Comparison of ENCODE assay signal across 24 cellular contexts in the genomic region with DNA sequence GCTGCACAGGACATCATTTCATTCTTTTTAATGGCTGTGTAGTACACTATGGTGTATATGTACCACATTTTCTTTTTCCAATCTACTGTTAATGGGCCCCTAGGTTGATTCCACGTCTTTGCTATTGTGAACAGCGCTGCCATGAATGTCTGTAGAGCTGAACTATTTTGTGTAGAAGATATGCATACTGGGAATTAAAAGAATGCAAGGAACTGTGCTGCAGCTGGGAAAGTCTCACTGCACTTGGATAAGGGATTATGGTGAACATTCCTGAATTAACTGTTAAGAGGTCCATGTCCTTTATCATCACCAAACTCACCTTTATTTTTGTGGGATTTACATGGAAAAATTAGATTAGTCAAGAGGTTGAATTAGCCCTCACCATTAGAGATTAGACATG.
"Had no signal": no experiment of that assay in that cellular context is flagged by ENCODE, and none has a peak within 500 bp of the region (broad histone marks: within the 10 kb centered on the region; RNA-seq: fewer than 3 reads in every experiment).

No MANE protein-coding gene starts in this region.

- H3K4me3 ChIP-seq: coronary artery, dorsolateral prefrontal cortex, esophagus muscularis mucosa, gastroesophageal sphincter, heart left ventricle, hepatocyte, lower lobe of right lung had no signal

- ATAC-seq: foreskin keratinocyte, gastroesophageal sphincter, heart left ventricle, left colon, left lobe of liver, left ventricle myocardium superior, lower lobe of right lung had no signal

- H3K4me1 Mint-ChIP-seq: immature natural killer cell had no signal

- H3K27ac ChIP-seq: coronary artery, dorsolateral prefrontal cortex, esophagus muscularis mucosa, foreskin keratinocyte, gastroesophageal sphincter, heart left ventricle, hepatocyte, lower lobe of right lung had no signal

- H3K9me3 Mint-ChIP-seq: immature natural killer cell had no signal

- H3K27ac Mint-ChIP-seq: immature natural killer cell had no signal

- H3K9me3 ChIP-seq: esophagus muscularis mucosa, gastroesophageal sphincter, heart left ventricle, lower lobe of right lung had no signal

- H3K27me3 ChIP-seq: esophagus muscularis mucosa, foreskin keratinocyte, gastroesophageal sphincter, heart left ventricle had no signal

- H2AFZ ChIP-seq: hepatocyte had no signal

- FAIRE-seq: colon, endothelial cell of umbilical vein, frontal cortex, kidney had no signal

- H3K4me2 ChIP-seq: hepatocyte had no signal

- H3K36me3 ChIP-seq: esophagus muscularis mucosa, gastroesophageal sphincter, heart left ventricle, lower lobe of right lung had no signal

- DNase-seq: dermis blood vessel endothelial cell; dorsolateral prefrontal cortex; effector CD4-positive, alpha-beta T cell; effector memory CD4-positive, alpha-beta T cell; foreskin keratinocyte; heart left ventricle; hypothalamus; immature natural killer cell; islet precursor cell; kidney; kidney glomerular epithelial cell; left colon; left ventricle myocardium superior; lower lobe of right lung; mesenchymal stem cell; midbrain had no signal

- H3K79me2 ChIP-seq: hepatocyte had no signal

- H3K4me1 ChIP-seq: esophagus muscularis mucosa, gastroesophageal sphincter, heart left ventricle, lower lobe of right lung had no signal

- H3K36me3 Mint-ChIP-seq: immature natural killer cell had no signal

- H3K4me3 Mint-ChIP-seq: immature natural killer cell had no signal
